8 cellular contexts compared by ENCODE assay signal in the genomic region with DNA sequence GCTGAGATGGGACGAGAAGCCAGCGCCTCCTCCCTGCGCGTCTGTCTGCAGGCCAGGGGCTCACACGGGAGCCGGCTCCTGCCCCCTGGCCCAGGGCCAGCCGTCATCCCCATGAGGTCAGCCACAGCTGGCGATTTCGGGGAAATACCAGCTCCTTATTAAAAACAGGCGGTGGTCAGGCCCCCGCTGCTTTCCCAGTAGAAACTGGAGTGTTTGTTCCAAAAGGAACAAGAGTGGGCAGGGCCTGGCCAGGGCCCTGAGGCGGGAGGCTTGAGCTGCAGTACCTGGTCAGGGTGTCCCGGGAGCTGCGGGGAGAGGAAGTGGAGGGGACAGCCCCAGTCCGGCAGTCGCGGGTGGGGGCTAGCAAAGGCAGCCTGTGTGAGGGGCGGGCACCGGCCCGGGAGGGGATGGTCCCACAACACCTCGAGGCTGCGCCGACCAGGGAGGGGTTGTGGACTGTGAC. TPM values are rescaled to one million over a fixed set of nuclear protein-coding genes. Genes with fewer than 3 reads are reported as not detected.
DNase-seq lines count a peak whose midpoint lies in the region; ATAC-seq lines count a peak whose summit lies in the region.

No MANE protein-coding gene starts in this region.

- H3K36me3 ChIP-seq in ACC112 (ENCODE audit: insufficient read depth, low read length) = no peaks in the 10 kb centered on the region

- H3K27ac ChIP-seq in ACC112 (ENCODE audit: low read depth, low read length) (peak overlapping the region; percentile 41; the same call in 1 of the 2 replicates), right cardiac atrium (ENCODE audit: low read length) (peak overlapping the region; percentile 22)

- H3K36me3 Mint-ChIP-seq in activated naive CD8-positive, alpha-beta T cell treated with anti-CD3 and anti-CD28 coated beads, Interleukin-2, amount 10 ng/mL, durations not matched to agents 7 days and 5 days = no peaks in the 10 kb centered on the region

- POLR2A ChIA-PET in activated naive CD8-positive, alpha-beta T cell treated with anti-CD3 and anti-CD28 coated beads, Interleukin-2, amount 10 ng/mL, durations not matched to agents 7 days and 5 days (lab: Charles Lee) = interaction anchor here (1.0 to 1.3 kb wide), 2 partner anchors 15 to 306 kb away, joined by 3 read pairs; no protein-coding TSS in a partner anchor

- H3K4me1 Mint-ChIP-seq in activated naive CD8-positive, alpha-beta T cell treated with anti-CD3 and anti-CD28 coated beads, Interleukin-2, amount 10 ng/mL, durations not matched to agents 7 days and 5 days = no peaks in the 10 kb centered on the region

- peak overlapping the region; percentile 80 for H3K4me3 ChIP-seq in ACC112 (ENCODE audit: low read depth, low read length)
- H3K4me3 ChIP-seq in right cardiac atrium (ENCODE audit: low read length) = peak overlapping the region; percentile 38

- ATAC-seq in GM18868 (IDR thresholded peaks at IDR 0.05; ENCODE audit: unreplicated experiment) = peak; percentile 62
- peak; percentile 38 for ATAC-seq in HG03378 (IDR thresholded peaks at IDR 0.05; ENCODE audit: unreplicated experiment)
- ATAC-seq in activated naive CD8-positive, alpha-beta T cell treated with anti-CD3 and anti-CD28 coated beads, Interleukin-2, amount 10 ng/mL, durations not matched to agents 7 days and 5 days (ENCODE audit: low read depth) = peak; percentile 56
- peak; percentile 60 to 69 for ATAC-seq in right cardiac atrium
- no peak for ATAC-seq in HG03469 (IDR thresholded peaks at IDR 0.05; ENCODE audit: unreplicated experiment)

- peak overlapping the region; percentile 83 for H3K27ac Mint-ChIP-seq in activated naive CD8-positive, alpha-beta T cell treated with anti-CD3 and anti-CD28 coated beads, Interleukin-2, amount 10 ng/mL, durations not matched to agents 7 days and 5 days

- peaks cover 31% of the 10 kb centered on the region for H3K27me3 Mint-ChIP-seq in activated naive CD8-positive, alpha-beta T cell treated with anti-CD3 and anti-CD28 coated beads, Interleukin-2, amount 10 ng/mL, durations not matched to agents 7 days and 5 days

- H3K4me1 ChIP-seq in ACC112 (ENCODE audit: control insufficient read depth, insufficient read depth, low read length, unreplicated experiment) (peaks cover 19% of the 10 kb centered on the region), right cardiac atrium (ENCODE audit: control insufficient read depth, insufficient read depth, low read length) (no peaks in the 10 kb centered on the region)

- no peak for DNase-seq in activated naive CD8-positive, alpha-beta T cell treated with anti-CD3 and anti-CD28 coated beads, Interleukin-2, amount 10 ng/mL, durations not matched to agents 7 days and 5 days
- DNase-seq in right cardiac atrium (peak; percentile 80 to 93 (median 92)), putamen (ENCODE audit: low spot score) (peak; percentile 39), ecto neural progenitor cell (ENCODE audit: low spot score) (no peak)

- H3K9me3 Mint-ChIP-seq in activated naive CD8-positive, alpha-beta T cell treated with anti-CD3 and anti-CD28 coated beads, Interleukin-2, amount 10 ng/mL, durations not matched to agents 7 days and 5 days = peaks cover 10% of the 10 kb centered on the region

- peak overlapping the region; percentile 78 for H3K4me3 Mint-ChIP-seq in activated naive CD8-positive, alpha-beta T cell treated with anti-CD3 and anti-CD28 coated beads, Interleukin-2, amount 10 ng/mL, durations not matched to agents 7 days and 5 days

- H2AFZ ChIP-seq in ACC112 (ENCODE audit: low read length, unreplicated experiment) = peak overlapping the region; percentile 97

- intact Hi-C loops in right cardiac atrium (cut with DNase I) = loop anchor here in 1 of 4 donors (5.0 kb wide), 1 partner anchor 47 kb away; no protein-coding TSS in a partner anchor

- no peaks in the 10 kb centered on the region for H3K79me2 ChIP-seq in ACC112 (ENCODE audit: control insufficient read depth, insufficient read depth, low read length, unreplicated experiment)

- no peaks in the 10 kb centered on the region for H3K9me3 ChIP-seq in right cardiac atrium (ENCODE audit: control insufficient read depth, low read length)

- H3K27me3 ChIP-seq in ACC112 (ENCODE audit: insufficient read depth, low read length) = peaks cover 9% of the 10 kb centered on the region
- no peaks in the 10 kb centered on the region for H3K27me3 ChIP-seq in right cardiac atrium (ENCODE audit: control insufficient read depth, insufficient read depth)

- WGBS in right cardiac atrium = 4% methylated on average over 23 of the region's 23 CpGs

RNA-seq across cellular contexts. Expression of gene MYL3, which starts 17.8 kb away (rescaled TPM):
- total RNA-seq in activated naive CD8-positive, alpha-beta T cell treated with anti-CD3 and anti-CD28 coated beads, Interleukin-2, amount 10 ng/mL, durations not matched to agents 7 days and 5 days = not detected
- 100 to 1,000 TPM in 3 of 4 donors, 10 to 100 TPM in 1; 42.7 to 442 (median 293) TPM for total RNA-seq in right cardiac atrium
- polyA plus RNA-seq in right cardiac atrium = 1,012 TPM

RNA-seq across cellular contexts. Expression of gene PTH1R, which starts 32.1 kb away (rescaled TPM):
- not detected for total RNA-seq in activated naive CD8-positive, alpha-beta T cell treated with anti-CD3 and anti-CD28 coated beads, Interleukin-2, amount 10 ng/mL, durations not matched to agents 7 days and 5 days
- total RNA-seq in right cardiac atrium = 10 to 100 TPM in 3 of 4 donors, 1 to 10 TPM in 1; 9.3 to 15.6 (median 12.6) TPM
- 18.5 TPM for polyA plus RNA-seq in right cardiac atrium

Comparison
In these comparisons a context has a peak if more than half of its experiments do, and no peak if none do; other contexts are left out.
1. DNase-seq: peak in right cardiac atrium (3 of 3) and putamen (single experiment); none in activated naive CD8-positive, alpha-beta T cell treated with anti-CD3 and anti-CD28 coated beads, Interleukin-2, amount 10 ng/mL, durations not matched to agents 7 days and 5 days (single experiment) and ecto neural progenitor cell (single experiment).
2. RNA of gene MYL3, which starts 17.8 kb away (total RNA-seq): 42.7 to 442 TPM in right cardiac atrium; not detected in activated naive CD8-positive, alpha-beta T cell treated with anti-CD3 and anti-CD28 coated beads, Interleukin-2, amount 10 ng/mL, durations not matched to agents 7 days and 5 days; every median in the first group is over 10 times any median in the second.
3. RNA of gene PTH1R, which starts 32.1 kb away (total RNA-seq): 9.3 to 15.6 TPM in right cardiac atrium; not detected in activated naive CD8-positive, alpha-beta T cell treated with anti-CD3 and anti-CD28 coated beads, Interleukin-2, amount 10 ng/mL, durations not matched to agents 7 days and 5 days; every median in the first group is over 10 times any median in the second.